ENCODE assay signal across 8 cellular contexts in genomic region chr7:74655785-74656420, GRCh38.
A peak's percentile ranks its signal among the peaks of the same experiment; 100 is the strongest.
DNase-seq lines count a peak whose midpoint lies in the region; ATAC-seq and TF ChIP-seq lines count a peak whose summit lies in the region.

No MANE protein-coding gene starts in this region.

- in situ Hi-C loops in brain microvascular endothelial cell (cut with HindIII; ENCODE audit: low pct_ligation_motif_present, low sequenced_read_pairs), result no loop called here

- TF ChIP-seq CTCF in AG09309 (IDR thresholded peaks at IDR 0.05; ENCODE audit: control insufficient read depth, insufficient read depth, low read depth, low read length, missing control alignments) (no peak), brain microvascular endothelial cell (IDR thresholded peaks at IDR 0.05; ENCODE audit: low read depth, low read length, missing control alignments) (no peak)

- DNase-seq in AG09309 (ENCODE audit: low read depth) (no peak), brain microvascular endothelial cell (no peak), C1 segment of cervical spinal cord (lab: John Stamatoyannopoulos, UW) (no peak)

- ATAC-seq in HG02678 (IDR thresholded peaks at IDR 0.05; ENCODE audit: unreplicated experiment) (no peak), HG02884 (IDR thresholded peaks at IDR 0.05; ENCODE audit: unreplicated experiment) (no peak), HG02759 (IDR thresholded peaks at IDR 0.05; ENCODE audit: unreplicated experiment) (no peak)

- H3K4me3 ChIP-seq in AG09309 (ENCODE audit: control insufficient read depth, low read depth, low read length), result peak overlapping the region; percentile 91
- H3K4me3 ChIP-seq in HUES6 (ENCODE audit: low read depth, low read length), result peak overlapping the region; percentile 89
- peak overlapping the region; percentile 77 for H3K4me3 ChIP-seq in brain microvascular endothelial cell (ENCODE audit: low read depth, low read length)
- H3K4me3 ChIP-seq in muscle layer of duodenum (ENCODE audit: low read depth in 1 of 2, low read length in 2 of 2), result peak overlapping the region; percentile 63 to 83

- H3K9ac ChIP-seq in HUES6 (ENCODE audit: low read length), result peak overlapping the region; percentile 87

- H3K4me1 ChIP-seq in HUES6 (ENCODE audit: control insufficient read depth, insufficient read depth, low read length), result peaks cover 28% of the 10 kb centered on the region
- peaks cover 5 to 22% of the 10 kb centered on the region in 2 donors for H3K4me1 ChIP-seq in muscle layer of duodenum (ENCODE audit: control insufficient read depth in 1 of 2, insufficient read depth in 2 of 2, low read length in 2 of 2)

- H3K9me3 ChIP-seq in HUES6 (ENCODE audit: control insufficient read depth, insufficient read depth, low read depth, low read length) (no peaks in the 10 kb centered on the region), muscle layer of duodenum (ENCODE audit: control insufficient read depth in 1 of 2, low read length in 2 of 2) (no peaks in the 10 kb centered on the region)

- H3K36me3 ChIP-seq in HUES6 (ENCODE audit: control insufficient read depth, insufficient read depth, low read length) (no peaks in the 10 kb centered on the region), brain microvascular endothelial cell (replicated peaks) (no peaks in the 10 kb centered on the region), muscle layer of duodenum (ENCODE audit: control insufficient read depth in 1 of 2, insufficient read depth in 2 of 2, low read length in 2 of 2) (no peaks in the 10 kb centered on the region)

- no peaks in the 10 kb centered on the region for H3K27me3 ChIP-seq in HUES6 (ENCODE audit: control insufficient read depth, insufficient read depth, low read length)
- no peaks in the 10 kb centered on the region for H3K27me3 ChIP-seq in brain microvascular endothelial cell (replicated peaks)
- no peaks in the 10 kb centered on the region for H3K27me3 ChIP-seq in muscle layer of duodenum (ENCODE audit: low read depth, low read length)

- peak overlapping the region; percentile 90 for H3K27ac ChIP-seq in HUES6 (ENCODE audit: low read depth, low read length)
- H3K27ac ChIP-seq in brain microvascular endothelial cell, result no peak overlapping the region
- peak overlapping the region; percentile 35 for H3K27ac ChIP-seq in muscle layer of duodenum (ENCODE audit: low read length)
